ENCODE assay signal across 1 cellular context in genomic region chr12:51714666-51715065, GRCh38.
A peak's percentile ranks its signal among the peaks of the same experiment; 100 is the strongest.
TF ChIP-seq lines count a peak whose summit lies in the region.

No MANE protein-coding gene starts in this region.

TF ChIP-seq in SK-N-SH, 30 proteins besides CTCF, POLR2A, EP300 and RAD21:
- TF ChIP-seq NRF1 (IDR thresholded peaks at IDR 0.05; ENCODE audit: low read depth, low read length) = no peak
- TF ChIP-seq USF1 (IDR thresholded peaks at IDR 0.05; ENCODE audit: borderline replicate concordance, low read depth) = no peak
- no peak for TF ChIP-seq ELF1 (IDR thresholded peaks at IDR 0.05)
- TF ChIP-seq FOSL2 (IDR thresholded peaks at IDR 0.05; ENCODE audit: borderline replicate concordance, low read depth) = peak; percentile 54
- TF ChIP-seq MEF2A (IDR thresholded peaks at IDR 0.05; ENCODE audit: borderline replicate concordance, low read depth) = no peak
- TF ChIP-seq TAF1 (IDR thresholded peaks at IDR 0.05; ENCODE audit: borderline replicate concordance, low read depth, low read length) = no peak
- TF ChIP-seq PBX3 (IDR thresholded peaks at IDR 0.05) = 0 out of 2 replicates have a peak, but pooled peaks have one; percentile 15
TF ChIP-seq in SK-N-SH: peak in this region for 2.
